Comparison of ENCODE assay signal across 27 cellular contexts in genomic region chr16:9813665-9814064, GRCh38.
"Had no signal": no experiment of that assay in that cellular context is flagged by ENCODE, and none has a peak within 500 bp of the region (broad histone marks: within the 10 kb centered on the region; RNA-seq: fewer than 3 reads in every experiment).

No MANE protein-coding gene starts in this region.

- H3K4me1 ChIP-seq: colonic mucosa, esophagus muscularis mucosa, esophagus squamous epithelium, foreskin keratinocyte, gastrocnemius medialis, gastroesophageal sphincter, heart left ventricle had no signal

- H3K4me3 ChIP-seq: colonic mucosa, coronary artery, esophagus muscularis mucosa, esophagus squamous epithelium, gastrocnemius medialis, gastroesophageal sphincter, heart left ventricle had no signal

- H3K27ac ChIP-seq: colonic mucosa, coronary artery, epithelial cell of prostate, esophagus muscularis mucosa, esophagus squamous epithelium, foreskin keratinocyte, gastrocnemius medialis, gastroesophageal sphincter, heart left ventricle had no signal

- DNase-seq: colonic mucosa; cortex of kidney; dermis blood vessel endothelial cell; dorsolateral prefrontal cortex; effector CD4-positive, alpha-beta T cell; effector CD8-positive, alpha-beta T cell; effector memory CD4-positive, alpha-beta T cell; effector memory CD8-positive, alpha-beta T cell; endodermal cell; erythroblast; esophagus squamous epithelium; foreskin fibroblast; foreskin keratinocyte; foreskin melanocyte; gastrocnemius medialis; glutamatergic neuron; head of caudate nucleus; heart left ventricle had no signal

- H3K9me3 ChIP-seq: colonic mucosa, esophagus muscularis mucosa, esophagus squamous epithelium, gastrocnemius medialis, gastroesophageal sphincter, heart left ventricle had no signal

- FAIRE-seq: colon, endometrium, endothelial cell of umbilical vein, frontal cortex had no signal

- ATAC-seq: effector memory CD8-positive, alpha-beta T cell; esophagus mucosa; foreskin keratinocyte; gastrocnemius medialis; gastroesophageal sphincter; heart left ventricle had no signal

- H3K27me3 ChIP-seq: colonic mucosa, dorsolateral prefrontal cortex, esophagus muscularis mucosa, esophagus squamous epithelium, foreskin keratinocyte, gastroesophageal sphincter had no signal

- H3K36me3 ChIP-seq: colonic mucosa, esophagus squamous epithelium, gastrocnemius medialis, heart left ventricle had no signal
